In genomic region chr20:50709574-50709973, GRCh38 we compare ENCODE assay signal across 17 cellular contexts. TPM values are rescaled to one million over a fixed set of nuclear protein-coding genes. Genes with fewer than 3 reads are reported as not detected.
DNase-seq lines count a peak whose midpoint lies in the region; ATAC-seq, FAIRE-seq and TF ChIP-seq lines count a peak whose summit lies in the region.
"Had no signal": no experiment of that assay in that cellular context is flagged by ENCODE, and none has a peak within 500 bp of the region (broad histone marks: within the 10 kb centered on the region; RNA-seq: fewer than 3 reads in every experiment).

No MANE protein-coding gene starts in this region.

- H3K79me2 ChIP-seq in K562 (ENCODE audit: control insufficient read depth, insufficient read depth, low read length): no peaks in the 10 kb centered on the region

- no peak overlapping the region for H2AFZ ChIP-seq in IMR-90 (replicated peaks; ENCODE audit: low read length, poor library complexity)
- H2AFZ ChIP-seq in K562 (ENCODE audit: low read depth, low read length): no peak overlapping the region; the same call in 1 of the 2 replicates

- WGBS in IMR-90 (ENCODE audit: extremely low coverage in 2 of 2, insufficient read length in 1 of 2), 2 experiments: 56% methylated on average over 3 of the region's 5 CpGs; no CpG with 5 or more reads in 1 of the 2 experiments
- 73% methylated on average over 5 of the region's 5 CpGs for WGBS in K562 (ENCODE audit: insufficient coverage, low coverage, missing lambda C conversion rate)
- WGBS in pancreas, 2 donors: 67 to 69% methylated on average over 5 of the region's 5 CpGs

- no TSS peak for BruUV-seq in IMR-90 (replicated peaks; lab: Mats Ljungman, UMichigan)
- BruUV-seq in K562 (replicated peaks; lab: Mats Ljungman, UMichigan): no TSS peak

- H3K9me3 ChIP-seq in BLaER1 treated with 17β-estradiol and CSF1 and Interleukin-3, amounts not matched to agents 10 nM and 100 nM (replicated peaks in 1 of 11): no peaks in the 10 kb centered on the region
- no peaks in the 10 kb centered on the region for H3K9me3 ChIP-seq in IMR-90 (ENCODE audit: control insufficient read depth, insufficient read depth, low read length)
- no peaks in the 10 kb centered on the region for H3K9me3 ChIP-seq in K562 (replicated peaks; ENCODE audit: control insufficient read depth, insufficient read depth, low read depth, low read length)
- no peaks in the 10 kb centered on the region for H3K9me3 ChIP-seq in pancreas

- no peak overlapping the region; the same call in 1 of the 2 replicates for H2BK20ac ChIP-seq in IMR-90 (ENCODE audit: low read depth, low read length)

- no peak for TF ChIP-seq EP300 in K562 (IDR thresholded peaks at IDR 0.05; ENCODE audit: low read length)

- CTCF ChIA-PET in IMR-90 (lab: Yijun Ruan, JAX) (no interaction called here), K562 (lab: Yijun Ruan, JAX; ENCODE audit: low intra/inter-chr PET ratio) (no interaction called here)

- POLR2A ChIA-PET in IMR-90 (lab: Charles Lee; ENCODE audit: unreplicated experiment): no interaction called here
- POLR2A ChIA-PET in K562 (lab: Yijun Ruan, JAX): interaction anchor here (0.6 to 1.2 kb wide), 2 partner anchors 8 to 9 kb away, joined by 3 read pairs; no protein-coding TSS in a partner anchor

- H4K91ac ChIP-seq in IMR-90 (ENCODE audit: insufficient read depth, low read depth, low read length): no peak overlapping the region

- no peak overlapping the region for H3K56ac ChIP-seq in IMR-90 (ENCODE audit: extremely low read depth, insufficient read depth, low read length)

- H2AK5ac ChIP-seq in IMR-90 (ENCODE audit: low read depth, low read length): peak overlapping the region; percentile 35; the same call in 1 of the 2 replicates

- H3K36me3 ChIP-seq in BLaER1 treated with 17β-estradiol and CSF1 and Interleukin-3, amounts not matched to agents 10 nM and 100 nM: no peaks in the 10 kb centered on the region
- H3K36me3 ChIP-seq in IMR-90 (ENCODE audit: control insufficient read depth, insufficient read depth, low read length): no peaks in the 10 kb centered on the region
- H3K36me3 ChIP-seq in K562 (ENCODE audit: control insufficient read depth, insufficient read depth, low read length): no peaks in the 10 kb centered on the region
- H3K36me3 ChIP-seq in pancreas: no peaks in the 10 kb centered on the region

- H3K4me3 ChIP-seq in BLaER1 treated with 17β-estradiol and CSF1 and Interleukin-3, amounts not matched to agents 10 nM and 100 nM: no peak overlapping the region
- H3K4me3 ChIP-seq in IMR-90 (ENCODE audit: insufficient read depth, low read depth, low read length) (no peak overlapping the region), K562 (no peak overlapping the region), pancreas (no peak overlapping the region)

- 0 out of 2 replicates have a peak overlapping the region, but pooled peaks have one; percentile 14 for H4K5ac ChIP-seq in IMR-90 (ENCODE audit: low read depth, low read length)

- ATAC-seq in IMR-90 (ENCODE audit: low read depth) (no peak), K562 (no peak), pancreas (no peak)
- ATAC-seq: HCT116 had no signal

- FAIRE-seq in K562 (lab: Jason Lieb, UNC) (no peak), pancreas (lab: Jason Lieb, UNC) (no peak)
- FAIRE-seq: A204.1, HTR-8/SVneo had no signal

- no peak overlapping the region for H2BK15ac ChIP-seq in IMR-90 (ENCODE audit: low read depth, low read length)

- peaks cover 10 to 54% (median 24%) of the 10 kb centered on the region in 10 experiments; a peak in 19 of 20 replicates for H3K4me1 ChIP-seq in BLaER1 treated with 17β-estradiol and CSF1 and Interleukin-3, amounts not matched to agents 10 nM and 100 nM
- H3K4me1 ChIP-seq in IMR-90 (ENCODE audit: control insufficient read depth, insufficient read depth, low read length) (peaks cover 14% of the 10 kb centered on the region), K562 (replicated peaks in 1 of 2; ENCODE audit: control insufficient read depth in 2 of 2, insufficient read depth in 2 of 2, low read length in 2 of 2) (peaks cover 22% of the 10 kb centered on the region in 2 experiments), pancreas (peaks cover 0 to 31% (median 5%) of the 10 kb centered on the region in 3 donors)

- intact Hi-C loops in IMR-90 (cut with micrococcal nuclease): loop anchor here (5.0 kb wide), 1 partner anchor 62 kb away; no protein-coding TSS in a partner anchor
- intact Hi-C loops in K562 (cut with micrococcal nuclease): no loop called here
- intact Hi-C loops in pancreas (cut with DNase I): no loop called here

- TF ChIP-seq POLR2A in IMR-90 (IDR thresholded peaks at IDR 0.05; ENCODE audit: low read depth, low read length) (no peak), K562 (conservative IDR thresholded peaks at IDR 0.05) (no peak)

- H3K9ac ChIP-seq in BLaER1 treated with 17β-estradiol and CSF1 and Interleukin-3, amounts not matched to agents 10 nM and 100 nM: no peak overlapping the region
- H3K9ac ChIP-seq in IMR-90 (ENCODE audit: low read depth, low read length): no peak overlapping the region
- H3K9ac ChIP-seq in K562 (ENCODE audit: insufficient read depth in 1 of 2, low read depth in 2 of 2, low read length in 2 of 2): no peak overlapping the region

- H2BK120ac ChIP-seq in IMR-90 (ENCODE audit: low read depth, low read length): no peak overlapping the region

- H3K4ac ChIP-seq in IMR-90 (ENCODE audit: low read depth, low read length): no peak overlapping the region

- H2BK5ac ChIP-seq in IMR-90 (ENCODE audit: low read depth, low read length, poor library complexity, severe bottlenecking): no peak overlapping the region

- no peak overlapping the region for H3K14ac ChIP-seq in IMR-90 (replicated peaks; ENCODE audit: low read depth, low read length)

- H3K23ac ChIP-seq in IMR-90 (ENCODE audit: low read depth, low read length): no peak overlapping the region

- H2AK9ac ChIP-seq in IMR-90 (replicated peaks; ENCODE audit: low read depth, low read length, poor library complexity): no peak overlapping the region

- TF ChIP-seq RAD21 in IMR-90 (IDR thresholded peaks at IDR 0.05; ENCODE audit: low read length): no peak
- no peak for TF ChIP-seq RAD21 in K562 (CRISPR knock-in tag; conservative IDR thresholded peaks at IDR 0.05 in 1 of 2, IDR thresholded peaks at IDR 0.05 in 1 of 2)

- DNase-seq in IMR-90 (no peak), K562 (ENCODE audit: extremely low read depth in 1 of 4, low spot score in 3 of 4) (no peak), pancreas (no peak), GM13976 (ENCODE audit: low spot score) (no peak)
- DNase-seq in activated CD4-positive, alpha-beta T cell treated with anti-CD3 and anti-CD28 coated beads, Interleukin-2, amount 50 U/mL, for 4 hours: no peak
- DNase-seq: ACHN; AML-193; CD4-positive, alpha-beta memory T cell; GF-D8; GOT3; H7; HFFc6 had no signal

- H4K8ac ChIP-seq in IMR-90 (ENCODE audit: low read depth in 2 of 2, low read length in 2 of 2): no peak overlapping the region; a peak in 1 of 4 replicates

- H3K27me3 ChIP-seq in BLaER1 treated with 17β-estradiol and CSF1 and Interleukin-3, amounts not matched to agents 10 nM and 100 nM: no peaks in the 10 kb centered on the region
- H3K27me3 ChIP-seq in IMR-90 (ENCODE audit: control insufficient read depth, insufficient read depth, low read length) (no peaks in the 10 kb centered on the region), K562 (ENCODE audit: control insufficient read depth in 2 of 2, insufficient read depth in 2 of 2, low read length in 2 of 2) (no peaks in the 10 kb centered on the region), pancreas (no peaks in the 10 kb centered on the region)

- dilution Hi-C loops in IMR-90 (cut with HindIII; ENCODE audit: low sequenced_read_pairs, unreplicated experiment): no loop called here

- H3K4me2 ChIP-seq in BLaER1 treated with 17β-estradiol and CSF1 and Interleukin-3, amounts not matched to agents 10 nM and 100 nM: peak overlapping the region in 5 of 11 experiments; percentile 42 to 59 (median 50); a peak in 5 of 22 replicates
- H3K4me2 ChIP-seq in IMR-90 (ENCODE audit: low read depth, low read length) (no peak overlapping the region), K562 (ENCODE audit: insufficient read depth, low read length) (no peak overlapping the region)

- H3K27ac ChIP-seq in BLaER1 treated with 17β-estradiol and CSF1 and Interleukin-3, amounts not matched to agents 10 nM and 100 nM: peak overlapping the region in 9 of 11 experiments; percentile 52 to 81 (median 69); a peak in 13 of 22 replicates
- H3K27ac ChIP-seq in IMR-90 (ENCODE audit: insufficient read depth, low read length) (no peak overlapping the region), K562 (ENCODE audit: extremely low read depth, low read depth, low read length) (no peak overlapping the region), pancreas (no peak overlapping the region)

- in situ Hi-C loops in IMR-90 (cut with MboI; ENCODE audit: low sequenced_read_pairs) (no loop called here), K562 (cut with MboI) (no loop called here), GM13976 (cut with MboI; ENCODE audit: low sequenced_read_pairs, unreplicated experiment) (no loop called here)

- H4K20me1 ChIP-seq in BLaER1 treated with 17β-estradiol and CSF1 and Interleukin-3, amounts not matched to agents 10 nM and 100 nM: no peaks in the 10 kb centered on the region
- H4K20me1 ChIP-seq in IMR-90 (ENCODE audit: insufficient read depth, low read length) (no peaks in the 10 kb centered on the region), K562 (replicated peaks; ENCODE audit: control insufficient read depth, insufficient read depth, low read length) (no peaks in the 10 kb centered on the region)

- H3K9me1 ChIP-seq in IMR-90 (ENCODE audit: insufficient read depth, low read length) (peaks cover 6% of the 10 kb centered on the region), K562 (ENCODE audit: control insufficient read depth, insufficient read depth, low read length) (no peaks in the 10 kb centered on the region)

- no peak overlapping the region for H3K18ac ChIP-seq in IMR-90 (ENCODE audit: low read depth, low read length)

- no peak for TF ChIP-seq CTCF in IMR-90 (conservative IDR thresholded peaks at IDR 0.05; ENCODE audit: low read depth, low read length)
- TF ChIP-seq CTCF in K562 (IDR thresholded peaks at IDR 0.05 in 2 of 3, conservative IDR thresholded peaks at IDR 0.05 in 1 of 3; ENCODE audit: insufficient read depth in 2 of 3, low read depth in 1 of 3, low read length in 3 of 3): no peak
- TF ChIP-seq CTCF in pancreas (IDR thresholded peaks at IDR 0.05): no peak
- no peak for TF ChIP-seq CTCF in GM13976 (IDR thresholded peaks at IDR 0.05; ENCODE audit: borderline replicate concordance, control extremely low read depth, extremely low read depth, insufficient read depth, missing control alignments)

- H3K79me1 ChIP-seq in IMR-90 (ENCODE audit: low read depth in 1 of 2, low read length in 2 of 2): 0 out of 4 replicates have a peak, but pooled peaks cover 0 to 3% of the 10 kb centered on the region in 2 experiments

RNA-seq across cellular contexts. Expression of gene RIPOR3, which starts 18.2 kb away (rescaled TPM):
- total RNA-seq in IMR-90 (2012; rRNA removed) (0.28 and 0.54 TPM in 2 replicates), K562 (2014; rRNA removed) (22.3 and 28.3 TPM in 2 replicates), K562 (2014; rRNA removed; fragmentation: Illumina TruSeq; extraction: Trizol) (9.2 and 15.5 TPM in 2 replicates), K562 (2015; rRNA removed; fragmentation: Illumina TruSeq; extraction: Trizol) (12.8 and 13.3 TPM in 2 replicates), K562 (2021) (43.3 and 46.1 TPM in 2 replicates), pancreas (1 to 10 TPM in 4 of 6 donors, under 1 TPM in 2; 0.67 to 3.4 (median 1.5) TPM)
- polyA plus RNA-seq in IMR-90 (2012; rRNA removed) (1.7 TPM in 2 replicates), K562 (2011; rRNA removed) (48.8 and 65.1 TPM in 2 replicates), K562 (2014; fragmentation: Illumina TruSeq; extraction: Trizol) (21.4 and 23.4 TPM in 2 replicates), K562 (2014; fragmentation: Nextera tagmentation; extraction: Ambion mirVana) (1 to 10 TPM; 3.3 to 3.8 TPM), K562 (2014; rRNA removed) (62.7 and 66.4 TPM in 2 replicates), pancreas (10 to 100 TPM in 1 of 2 donors, 1 to 10 TPM in 1; 8.1 to 11.3 TPM)
- 0.28 and 0.71 TPM in 2 replicates for polyA plus RNA-seq in IMR-90 (2012; cell fraction: cytosol; rRNA removed)
- polyA plus RNA-seq in IMR-90 (2012; cell fraction: nucleus; rRNA removed; ENCODE audit: low replicate concordance): 11.7 and 15.4 TPM in 2 replicates
- total RNA-seq in K562 (2011; cell fraction: chromatin; rRNA removed; ENCODE audit: low replicate concordance): 220 and 451 TPM in 2 replicates
- 258 and 278 TPM in 2 replicates for total RNA-seq in K562 (2011; cell fraction: nucleolus; rRNA removed)
- 187 and 217 TPM in 2 replicates for total RNA-seq in K562 (2011; cell fraction: nucleoplasm; rRNA removed)
- 23.4 and 24.4 TPM in 2 replicates for polyA plus RNA-seq in K562 (2011; cell fraction: cytosol; rRNA removed)
- 468 and 642 TPM in 2 replicates for polyA plus RNA-seq in K562 (2011; cell fraction: nucleus; rRNA removed)
- 23.3 and 29.2 TPM in 2 replicates for polyA plus RNA-seq in K562 (2012)
- polyA minus RNA-seq in K562 (2011; rRNA and poly(A)+ RNA removed): 12.5 and 15.4 TPM in 2 replicates
- 15.8 and 20.2 TPM in 2 replicates for polyA minus RNA-seq in K562 (2011; cell fraction: cytosol; rRNA and poly(A)+ RNA removed)
- polyA minus RNA-seq in K562 (2011; cell fraction: nucleus; rRNA and poly(A)+ RNA removed): 65.3 and 73.8 TPM in 2 replicates
- total RNA-seq: CD4-positive, alpha-beta memory T cell had no signal
- polyA plus RNA-seq: CD14-positive monocyte had no signal

RNA-seq across cellular contexts. Expression of gene PARD6B, which starts 21.8 kb away (rescaled TPM):
- total RNA-seq in IMR-90 (2012; rRNA removed) (0.90 and 1.4 TPM in 2 replicates), K562 (2014; rRNA removed) (5.5 and 5.9 TPM in 2 replicates), K562 (2014; rRNA removed; fragmentation: Illumina TruSeq; extraction: Trizol) (10.4 and 12.7 TPM in 2 replicates), K562 (2015; rRNA removed; fragmentation: Illumina TruSeq; extraction: Trizol) (9.0 and 9.8 TPM in 2 replicates), K562 (2021) (12.0 and 12.3 TPM in 2 replicates), pancreas (10 to 100 TPM in 4 of 6 donors, 1 to 10 TPM in 2; 8.1 to 17.8 (median 11.9) TPM)
- polyA plus RNA-seq in IMR-90 (2012; rRNA removed) (0.14 and 0.17 TPM in 2 replicates), K562 (2011; rRNA removed) (4.5 and 5.3 TPM in 2 replicates), K562 (2014; fragmentation: Illumina TruSeq; extraction: Trizol) (1.7 and 2.5 TPM in 2 replicates), K562 (2014; fragmentation: Nextera tagmentation; extraction: Ambion mirVana) (1 to 10 TPM; 2.7 to 7.4 TPM), K562 (2014; rRNA removed) (2.5 and 2.6 TPM in 2 replicates), pancreas (1 to 10 TPM; 3.1 to 4.2 TPM)
- polyA plus RNA-seq in IMR-90 (2012; cell fraction: cytosol; rRNA removed): 0.05 and 0.08 TPM in 2 replicates
- polyA plus RNA-seq in IMR-90 (2012; cell fraction: nucleus; rRNA removed; ENCODE audit: low replicate concordance): 0.07 and 0.25 TPM in 2 replicates
- 9.8 and 24.9 TPM in 2 replicates for total RNA-seq in K562 (2011; cell fraction: chromatin; rRNA removed; ENCODE audit: low replicate concordance)
- total RNA-seq in K562 (2011; cell fraction: nucleolus; rRNA removed): 5.3 and 6.2 TPM in 2 replicates
- total RNA-seq in K562 (2011; cell fraction: nucleoplasm; rRNA removed): 12.7 and 15.3 TPM in 2 replicates
- polyA plus RNA-seq in K562 (2011; cell fraction: cytosol; rRNA removed): 1.5 and 2.7 TPM in 2 replicates
- polyA plus RNA-seq in K562 (2011; cell fraction: nucleus; rRNA removed): 1.9 and 2.6 TPM in 2 replicates
- 0.96 and 1.2 TPM in 2 replicates for polyA plus RNA-seq in K562 (2012)
- 10.1 and 10.3 TPM in 2 replicates for polyA minus RNA-seq in K562 (2011; rRNA and poly(A)+ RNA removed)
- 5.6 and 5.7 TPM in 2 replicates for polyA minus RNA-seq in K562 (2011; cell fraction: cytosol; rRNA and poly(A)+ RNA removed)
- polyA minus RNA-seq in K562 (2011; cell fraction: nucleus; rRNA and poly(A)+ RNA removed): 2.2 and 3.1 TPM in 2 replicates

Comparison
In these comparisons a context has a peak if more than half of its experiments do, and no peak if none do; other contexts are left out.
1. H3K27ac ChIP-seq: peak in BLaER1 treated with 17β-estradiol and CSF1 and Interleukin-3, amounts not matched to agents 10 nM and 100 nM (9 of 11); none in IMR-90 (single experiment), K562 (single experiment) and pancreas (0 of 4).